In genomic region chr4:86934772-86935498, GRCh38 we compare ENCODE assay signal across 1 cellular context.
A peak's percentile ranks its signal among the peaks of the same experiment; 100 is the strongest.
TF ChIP-seq lines count a peak whose summit lies in the region.

TSS of gene AFF1 (plus strand) at chr4:86935011. CDS start at chr4:86948534, 13,523 bp downstream.

TF ChIP-seq in HepG2, 621 proteins besides CTCF, POLR2A, EP300 and RAD21 (continued from another document and continues in another):
- TF ChIP-seq CEBPB (IDR thresholded peaks at IDR 0.05; ENCODE audit: borderline replicate concordance, low read depth, low read length) (no peak), SNRNP70 (IDR thresholded peaks at IDR 0.05; ENCODE audit: low read depth, low read length) (no peak), GLI4 (CRISPR knock-in tag; IDR thresholded peaks at IDR 0.05; ENCODE audit: borderline replicate concordance) (0 out of 2 replicates have a peak, but pooled peaks have one; percentile 68), ZNF230 (CRISPR knock-in tag; IDR thresholded peaks at IDR 0.05) (peak; percentile 76; the same call in 1 of the 2 replicates), TIGD3 (CRISPR knock-in tag; IDR thresholded peaks at IDR 0.05; ENCODE audit: borderline replicate concordance) (no peak), LCORL (IDR thresholded peaks at IDR 0.05) (no peak), LCORL (CRISPR knock-in tag; IDR thresholded peaks at IDR 0.05) (no peak), ELF3 (CRISPR knock-in tag; IDR thresholded peaks at IDR 0.05) (0 out of 2 replicates have a peak, but pooled peaks have one; percentile 50), ZBTB10 (CRISPR knock-in tag; IDR thresholded peaks at IDR 0.05; ENCODE audit: borderline replicate concordance) (no peak; the same call in 1 of the 2 replicates), GABPB1 (CRISPR knock-in tag; IDR thresholded peaks at IDR 0.05) (peak; percentile 75), MBNL3 (CRISPR knock-in tag; conservative IDR thresholded peaks at IDR 0.05) (no peak), SUZ12 (IDR thresholded peaks at IDR 0.05; ENCODE audit: low read depth, low read length) (no peak), ATF1 (CRISPR knock-in tag; IDR thresholded peaks at IDR 0.05) (no peak), MZF1 (CRISPR knock-in tag; IDR thresholded peaks at IDR 0.05; ENCODE audit: borderline replicate concordance) (no peak), EZH2 (conservative IDR thresholded peaks at IDR 0.05; ENCODE audit: low read depth, low read length) (no peak), ZNF580 (CRISPR knock-in tag; IDR thresholded peaks at IDR 0.05; ENCODE audit: borderline replicate concordance, low read depth) (peak; percentile 51; the same call in 1 of the 2 replicates), IRF1 (CRISPR knock-in tag; IDR thresholded peaks at IDR 0.05; ENCODE audit: low read depth) (0 out of 2 replicates have a peak, but pooled peaks have one; percentile 52), IRF9 (CRISPR knock-in tag; IDR thresholded peaks at IDR 0.05; ENCODE audit: borderline replicate concordance) (peak; percentile 80; the same call in 1 of the 2 replicates), KAT8 (CRISPR knock-in tag; IDR thresholded peaks at IDR 0.05) (peak; percentile 46; the same call in 1 of the 2 replicates), ZNF253 (CRISPR knock-in tag; IDR thresholded peaks at IDR 0.05; ENCODE audit: borderline replicate concordance) (no peak), KDM1A (CRISPR knock-in tag; IDR thresholded peaks at IDR 0.05) (no peak), SNAPC4 (CRISPR knock-in tag; IDR thresholded peaks at IDR 0.05) (peak; percentile 55; the same call in 1 of the 2 replicates), SRF (IDR thresholded peaks at IDR 0.05; ENCODE audit: low read depth, low read length) (no peak), AGO2 (optimal IDR thresholded peaks at IDR 0.05; ENCODE audit: low read depth, low read length) (peak; percentile 87), ZSCAN21 (CRISPR knock-in tag; IDR thresholded peaks at IDR 0.05; ENCODE audit: borderline replicate concordance) (peak; percentile 66), ATRX (CRISPR knock-in tag; IDR thresholded peaks at IDR 0.05; ENCODE audit: borderline replicate concordance) (no peak), GTF3A (CRISPR knock-in tag; conservative IDR thresholded peaks at IDR 0.05) (no peak), TOPORS (CRISPR knock-in tag; IDR thresholded peaks at IDR 0.05) (peak; percentile 75; the same call in 1 of the 2 replicates), ATM (IDR thresholded peaks at IDR 0.05; ENCODE audit: borderline replicate concordance) (no peak), ETS1 (CRISPR knock-in tag; IDR thresholded peaks at IDR 0.05) (no peak), DBP (CRISPR knock-in tag; IDR thresholded peaks at IDR 0.05; ENCODE audit: not compliant biosample characterization) (no peak), ZNF619 (CRISPR knock-in tag; IDR thresholded peaks at IDR 0.05) (no peak), ETV6 (CRISPR knock-in tag; conservative IDR thresholded peaks at IDR 0.05) (peak; percentile 61; the same call in 1 of the 2 replicates), HOXA5 (CRISPR knock-in tag; IDR thresholded peaks at IDR 0.05) (peak; percentile 57; the same call in 1 of the 2 replicates), ZNF816 (CRISPR knock-in tag; IDR thresholded peaks at IDR 0.05; ENCODE audit: borderline replicate concordance) (peak; percentile 77; the same call in 1 of the 2 replicates), ZIK1 (CRISPR knock-in tag; IDR thresholded peaks at IDR 0.05; ENCODE audit: borderline replicate concordance, low read depth) (0 out of 2 replicates have a peak, but pooled peaks have one; percentile 55), ZNF576 (CRISPR knock-in tag; IDR thresholded peaks at IDR 0.05) (peak; percentile 72; the same call in 1 of the 2 replicates), SOX13 (IDR thresholded peaks at IDR 0.05) (no peak), SOX13 (CRISPR knock-in tag; conservative IDR thresholded peaks at IDR 0.05 in 1 of 2, IDR thresholded peaks at IDR 0.05 in 1 of 2) (peak in 1 of 2 experiments; percentile 35; a peak in 2 of 4 replicates), MAZ (IDR thresholded peaks at IDR 0.05; ENCODE audit: borderline replicate concordance, low read depth, low read length) (peak; percentile 65), MAZ (CRISPR knock-in tag; IDR thresholded peaks at IDR 0.05; ENCODE audit: low read depth) (peak; percentile 79), FOSL1 (CRISPR knock-in tag; IDR thresholded peaks at IDR 0.05; ENCODE audit: borderline replicate concordance) (no peak), ZNF282 (IDR thresholded peaks at IDR 0.05; ENCODE audit: partially characterized antibody) (no peak), XBP1 (CRISPR knock-in tag; IDR thresholded peaks at IDR 0.05) (no peak), ZNF841 (CRISPR knock-in tag; IDR thresholded peaks at IDR 0.05; ENCODE audit: borderline replicate concordance) (no peak), THAP7 (CRISPR knock-in tag; IDR thresholded peaks at IDR 0.05) (0 out of 2 replicates have a peak, but pooled peaks have one; percentile 43), AHR (CRISPR knock-in tag; IDR thresholded peaks at IDR 0.05) (no peak), ZNF414 (CRISPR knock-in tag; IDR thresholded peaks at IDR 0.05) (no peak), ZFP1 (CRISPR knock-in tag; IDR thresholded peaks at IDR 0.05) (0 out of 2 replicates have a peak, but pooled peaks have one; percentile 13), NFATC3 (CRISPR knock-in tag; IDR thresholded peaks at IDR 0.05) (no peak), HNRNPL (IDR thresholded peaks at IDR 0.05; ENCODE audit: low read depth, low read length) (0 out of 2 replicates have a peak, but pooled peaks have one; percentile 56), ZBTB8A (CRISPR knock-in tag; IDR thresholded peaks at IDR 0.05; ENCODE audit: borderline replicate concordance, low read depth) (no peak)
